8 cellular contexts compared by ENCODE assay signal in genomic region chr6:149560736-149561135, GRCh38. TPM values are rescaled to one million over a fixed set of nuclear protein-coding genes. Genes with fewer than 3 reads are reported as not detected.
DNase-seq lines count a peak whose midpoint lies in the region; ATAC-seq and TF ChIP-seq lines count a peak whose summit lies in the region.

No MANE protein-coding gene starts in this region.

- H3K9me3 Mint-ChIP-seq in CD14-positive monocyte, result peaks cover 0 to 2% (median 0%) of the 10 kb centered on the region in 7 donors
- no peaks in the 10 kb centered on the region for H3K9me3 Mint-ChIP-seq in T-helper 2 cell treated with Interferon-gamma antibody and Interleukin-4, amounts not matched to agents 5 μg/mL and 100 μg/mL, for 36 hours

- DNase-seq in CD14-positive monocyte (ENCODE audit: low spot score), result no peak
- peak; percentile 3 for DNase-seq in T-helper 2 cell treated with Interferon-gamma antibody and Interleukin-4, amounts not matched to agents 5 μg/mL and 100 μg/mL, for 36 hours (ENCODE audit: low spot score)
- DNase-seq in left colon, result peak in 1 of 2 donors; percentile 16
- DNase-seq in cortex of kidney (lab: John Stamatoyannopoulos, UW), result no peak
- DNase-seq in SHP77 treated with DMSO at 0.1 percent for 48 hours (lab: John Stamatoyannopoulos, UW), result no peak
- DNase-seq in NCI-H187 (lab: John Stamatoyannopoulos, UW), result no peak
- no peak for DNase-seq in cerebellar nuclear complex (lab: John Stamatoyannopoulos, UW)

- peaks cover 7% of the 10 kb centered on the region for H3K4me1 Mint-ChIP-seq in CD14-positive monocyte
- H3K4me1 Mint-ChIP-seq in T-helper 2 cell treated with Interferon-gamma antibody and Interleukin-4, amounts not matched to agents 5 μg/mL and 100 μg/mL, for 36 hours (ENCODE audit: low read depth), result peaks cover 4% of the 10 kb centered on the region

- no peak overlapping the region for H3K27ac Mint-ChIP-seq in CD14-positive monocyte
- no peak overlapping the region for H3K27ac Mint-ChIP-seq in T-helper 2 cell treated with Interferon-gamma antibody and Interleukin-4, amounts not matched to agents 5 μg/mL and 100 μg/mL, for 36 hours

- TF ChIP-seq CTCF in CD14-positive monocyte (IDR thresholded peaks at IDR 0.05), result peak; percentile 87

- no peaks in the 10 kb centered on the region for H3K36me3 Mint-ChIP-seq in CD14-positive monocyte
- H3K36me3 Mint-ChIP-seq in T-helper 2 cell treated with Interferon-gamma antibody and Interleukin-4, amounts not matched to agents 5 μg/mL and 100 μg/mL, for 36 hours (ENCODE audit: low read depth), result no peaks in the 10 kb centered on the region

- H3K27me3 Mint-ChIP-seq in CD14-positive monocyte (ENCODE audit: low read depth in 3 of 3), result peaks cover 21 to 51% (median 29%) of the 10 kb centered on the region in 3 donors
- H3K27me3 Mint-ChIP-seq in T-helper 2 cell treated with Interferon-gamma antibody and Interleukin-4, amounts not matched to agents 5 μg/mL and 100 μg/mL, for 36 hours (ENCODE audit: low read depth), result peaks cover 39% of the 10 kb centered on the region

- intact Hi-C loops in CD14-positive monocyte (cut with micrococcal nuclease), result loop anchor here in 1 of 2 donors (10.0 kb wide), 1 partner anchor 164 kb away; no protein-coding TSS in a partner anchor
- intact Hi-C loops in left colon (cut with DNase I, micrococcal nuclease), result no loop called here

- peak; percentile 34 for ATAC-seq in GM18909 (IDR thresholded peaks at IDR 0.05; ENCODE audit: poor library complexity, unreplicated experiment)
- peak; percentile 33 for ATAC-seq in left colon

- H3K4me3 Mint-ChIP-seq in CD14-positive monocyte, result no peak overlapping the region
- H3K4me3 Mint-ChIP-seq in T-helper 2 cell treated with Interferon-gamma antibody and Interleukin-4, amounts not matched to agents 5 μg/mL and 100 μg/mL, for 36 hours, result no peak overlapping the region

RNA-seq across cellular contexts. Expression of gene GINM1, which starts 5.4 kb away (rescaled TPM):
- polyA plus RNA-seq in CD14-positive monocyte, result 10 to 100 TPM; 42.3 to 44.4 TPM
- 10 to 100 TPM; 39.4 to 48.1 TPM for total RNA-seq in left colon

RNA-seq across cellular contexts. Expression of gene PPIL4, which starts 14.9 kb away (rescaled TPM):
- 1 to 10 TPM; 4.4 to 9.2 TPM for polyA plus RNA-seq in CD14-positive monocyte
- 10 to 100 TPM; 18.6 to 24.3 TPM for total RNA-seq in left colon
